Comparison of ENCODE assay signal across 8 cellular contexts in the genomic region with DNA sequence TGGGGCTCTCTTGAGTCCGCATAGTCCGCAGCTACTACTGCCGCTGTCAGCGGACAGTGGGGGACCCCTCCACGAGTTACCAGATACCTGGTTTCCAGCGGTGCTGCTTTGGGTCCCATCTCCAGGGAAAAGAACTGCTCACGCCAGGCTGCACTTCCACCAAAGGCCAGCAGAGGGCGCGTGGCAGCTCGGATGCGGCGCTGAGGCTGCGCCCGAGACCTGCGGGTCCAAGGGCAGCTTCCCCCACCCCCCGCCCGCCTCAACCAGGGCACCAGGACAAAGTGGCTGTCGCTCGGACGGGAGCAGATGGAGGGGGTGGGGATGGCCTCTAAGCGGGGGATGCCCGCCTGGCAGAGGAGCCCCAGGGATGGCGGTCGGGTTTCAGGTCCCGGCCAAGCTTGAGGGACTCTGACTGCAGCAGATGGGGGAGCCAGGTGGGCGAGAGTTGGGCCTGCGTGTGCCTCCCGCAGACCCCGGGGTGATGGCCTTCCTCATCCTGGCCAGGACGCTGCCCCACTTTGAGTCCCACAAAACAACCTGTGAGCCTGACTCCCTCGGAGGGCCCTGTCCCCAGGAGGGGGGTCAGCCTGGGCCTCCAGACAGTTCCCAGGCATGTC. TPM values are rescaled to one million over a fixed set of nuclear protein-coding genes. Genes with fewer than 3 reads are reported as not detected.
DNase-seq lines count a peak whose midpoint lies in the region; ATAC-seq and TF ChIP-seq lines count a peak whose summit lies in the region.

No MANE protein-coding gene starts in this region.

- H3K4me1 Mint-ChIP-seq in Caco-2 (ENCODE audit: low read depth, unreplicated experiment) (no peaks in the 10 kb centered on the region), MCF 10A (ENCODE audit: insufficient read depth, unreplicated experiment) (no peaks in the 10 kb centered on the region)

- in situ Hi-C loops in Panc1 (cut with HindIII; ENCODE audit: low pct_unique_long_range_greater_than_20kb, low sequenced_read_pairs), result no loop called here

- POLR2A ChIA-PET in Caco-2 (lab: Charles Lee), result no interaction called here
- POLR2A ChIA-PET in Panc1 (lab: Charles Lee), result no interaction called here
- POLR2A ChIA-PET in MCF 10A (lab: Yijun Ruan, JAX), result no interaction called here

- no peak overlapping the region for H3K27ac Mint-ChIP-seq in Caco-2 (ENCODE audit: unreplicated experiment)
- H3K27ac Mint-ChIP-seq in MCF 10A (ENCODE audit: low read depth, unreplicated experiment), result no peak overlapping the region

- H3K9me3 Mint-ChIP-seq in Caco-2 (ENCODE audit: unreplicated experiment) (peaks cover 35% of the 10 kb centered on the region), MCF 10A (ENCODE audit: unreplicated experiment) (peaks cover 25% of the 10 kb centered on the region)

- TF ChIP-seq CTCF in Caco-2 (IDR thresholded peaks at IDR 0.05; ENCODE audit: insufficient read depth in 1 of 2, low read depth in 1 of 2, low read length in 1 of 2, severe bottlenecking in 1 of 2, unreplicated experiment in 1 of 2), result peak; percentile 3 to 26
- TF ChIP-seq CTCF in Panc1 (IDR thresholded peaks at IDR 0.05), result peak; percentile 70
- TF ChIP-seq CTCF in MCF 10A (IDR thresholded peaks at IDR 0.05; ENCODE audit: unreplicated experiment), result peak; percentile 12
- TF ChIP-seq CTCF in neutrophil (IDR thresholded peaks at IDR 0.05), result peak; percentile 69

- H3K27me3 ChIP-seq in Caco-2 (replicated peaks; ENCODE audit: control insufficient read depth, insufficient read depth, low read length) (no peaks in the 10 kb centered on the region), Panc1 (ENCODE audit: control insufficient read depth, insufficient read depth, low read length) (no peaks in the 10 kb centered on the region), neutrophil (peaks cover 18% of the 10 kb centered on the region)

- intact Hi-C loops in Caco-2 (cut with micrococcal nuclease; ENCODE audit: unreplicated experiment), result no loop called here
- intact Hi-C loops in Panc1 (cut with micrococcal nuclease; ENCODE audit: unreplicated experiment), result no loop called here
- intact Hi-C loops in MCF 10A (cut with micrococcal nuclease), result no loop called here

- H3K4me3 ChIP-seq in Caco-2 (ENCODE audit: low read depth, low read length), result no peak overlapping the region
- H3K4me3 ChIP-seq in Panc1 (ENCODE audit: low read depth in 2 of 2, low read length in 2 of 2), result no peak overlapping the region
- H3K4me3 ChIP-seq in neutrophil (ENCODE audit: low read depth in 1 of 2, low read length in 1 of 2), result no peak overlapping the region

- H3K27me3 Mint-ChIP-seq in Caco-2 (ENCODE audit: insufficient read depth, unreplicated experiment), result no peaks in the 10 kb centered on the region
- no peaks in the 10 kb centered on the region for H3K27me3 Mint-ChIP-seq in MCF 10A (ENCODE audit: insufficient read depth, unreplicated experiment)

- no peak for ATAC-seq in Panc1

- peak in 1 of 2 experiments; percentile 3 for DNase-seq in Caco-2
- no peak for DNase-seq in Panc1 (ENCODE audit: low read depth, low spot score)
- no peak for DNase-seq in MCF 10A (ENCODE audit: unreplicated experiment)
- no peak for DNase-seq in HuH-7.5 (ENCODE audit: low spot score)
- no peak for DNase-seq in NOMO-1 (lab: John Stamatoyannopoulos, UW; ENCODE audit: unreplicated experiment in 2 of 2)
- DNase-seq in T1000 (lab: John Stamatoyannopoulos, UW), result no peak
- DNase-seq in RKO (ENCODE audit: low spot score), result no peak

- peaks cover 8% of the 10 kb centered on the region for H3K36me3 Mint-ChIP-seq in Caco-2 (ENCODE audit: insufficient read depth, unreplicated experiment)
- no peaks in the 10 kb centered on the region for H3K36me3 Mint-ChIP-seq in MCF 10A (ENCODE audit: insufficient read depth, unreplicated experiment)

- BruUV-seq in Caco-2 (replicated peaks; lab: Mats Ljungman, UMichigan), result no TSS peak
- no TSS peak for BruUV-seq in Panc1 (replicated peaks; lab: Mats Ljungman, UMichigan)
- BruUV-seq in MCF 10A (replicated peaks; lab: Mats Ljungman, UMichigan), result no TSS peak

- H3K4me3 Mint-ChIP-seq in Caco-2 (ENCODE audit: unreplicated experiment), result no peak overlapping the region
- no peak overlapping the region for H3K4me3 Mint-ChIP-seq in MCF 10A (ENCODE audit: unreplicated experiment)

- CTCF ChIA-PET in Caco-2 (lab: Charles Lee), result no interaction called here
- CTCF ChIA-PET in Panc1 (lab: Charles Lee), result no interaction called here
- CTCF ChIA-PET in MCF 10A (lab: Yijun Ruan, JAX), result no interaction called here

- no peaks in the 10 kb centered on the region for H3K4me1 ChIP-seq in Caco-2
- H3K4me1 ChIP-seq in Panc1 (ENCODE audit: control insufficient read depth, insufficient read depth, low read length), result no peaks in the 10 kb centered on the region
- H3K4me1 ChIP-seq in neutrophil (ENCODE audit: control insufficient read depth in 1 of 2, insufficient read depth in 1 of 2, low read depth in 1 of 2, low read length in 1 of 2), result no peaks in the 10 kb centered on the region

- H3K36me3 ChIP-seq in Caco-2 (ENCODE audit: control insufficient read depth, insufficient read depth, low read length) (no peaks in the 10 kb centered on the region), Panc1 (ENCODE audit: control insufficient read depth, insufficient read depth, low read length) (no peaks in the 10 kb centered on the region), neutrophil (no peaks in the 10 kb centered on the region)

- H3K27ac ChIP-seq in Panc1 (ENCODE audit: low read length), result no peak overlapping the region
- no peak overlapping the region for H3K27ac ChIP-seq in neutrophil

- H3K9me3 ChIP-seq in Caco-2 (no peaks in the 10 kb centered on the region; the same call in 1 of the 2 replicates), Panc1 (ENCODE audit: control insufficient read depth, insufficient read depth, low read depth, low read length) (no peaks in the 10 kb centered on the region), neutrophil (no peaks in the 10 kb centered on the region)

RNA-seq across cellular contexts. Expression of a gene that starts 23.8 kb away (rescaled TPM):
- total RNA-seq in Caco-2 (2022) (not detected in 2 replicates), Panc1 (2021; ENCODE audit: unreplicated experiment) (not detected), MCF 10A (2022) (not detected in 2 replicates)
- polyA plus RNA-seq in Panc1 (2012; ENCODE audit: insufficient read length), result not detected

RNA-seq across cellular contexts. Expression of a gene that starts 45.0 kb away (rescaled TPM):
- total RNA-seq in Caco-2 (2022), result not detected in 2 replicates
- total RNA-seq in Panc1 (2021; ENCODE audit: unreplicated experiment), result not detected
- not detected for polyA plus RNA-seq in Panc1 (2012; ENCODE audit: insufficient read length)
- not detected in 2 replicates for total RNA-seq in MCF 10A (2022)

Comparison
In these comparisons a context has a peak if more than half of its experiments do, and no peak if none do; other contexts are left out.
1. CTCF ChIP-seq: peak in every context shown above with its lines; median percentile 70 in Panc1; 69 in neutrophil; 14 in Caco-2; 12 in MCF 10A.